ENCODE assay signal across 1 cellular context in the genomic region with DNA sequence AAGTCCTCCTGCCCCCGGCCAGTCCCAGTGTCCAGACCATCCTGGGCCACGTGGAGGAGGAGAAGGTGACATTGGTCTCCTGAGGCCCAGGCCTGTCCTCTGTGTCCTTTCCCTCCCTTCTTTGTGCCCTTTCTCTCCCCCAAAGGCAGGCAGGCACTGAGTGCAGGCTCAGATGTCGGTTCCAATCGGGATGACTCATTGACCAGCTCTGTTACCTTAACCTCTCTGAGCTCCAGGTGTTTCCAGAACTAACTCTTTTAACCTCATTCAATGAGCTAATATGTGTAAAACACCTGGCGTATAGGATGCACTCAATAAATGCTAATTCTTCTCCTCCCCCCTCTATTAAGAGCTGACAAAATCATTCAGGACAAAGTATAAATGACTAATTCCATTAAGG.
TF ChIP-seq lines count a peak whose summit lies in the region.

No MANE protein-coding gene starts in this region.

TF ChIP-seq in GM23338, 12 proteins besides CTCF, POLR2A, EP300 and RAD21 (continued from another document):
- TF ChIP-seq, protein P1, sequence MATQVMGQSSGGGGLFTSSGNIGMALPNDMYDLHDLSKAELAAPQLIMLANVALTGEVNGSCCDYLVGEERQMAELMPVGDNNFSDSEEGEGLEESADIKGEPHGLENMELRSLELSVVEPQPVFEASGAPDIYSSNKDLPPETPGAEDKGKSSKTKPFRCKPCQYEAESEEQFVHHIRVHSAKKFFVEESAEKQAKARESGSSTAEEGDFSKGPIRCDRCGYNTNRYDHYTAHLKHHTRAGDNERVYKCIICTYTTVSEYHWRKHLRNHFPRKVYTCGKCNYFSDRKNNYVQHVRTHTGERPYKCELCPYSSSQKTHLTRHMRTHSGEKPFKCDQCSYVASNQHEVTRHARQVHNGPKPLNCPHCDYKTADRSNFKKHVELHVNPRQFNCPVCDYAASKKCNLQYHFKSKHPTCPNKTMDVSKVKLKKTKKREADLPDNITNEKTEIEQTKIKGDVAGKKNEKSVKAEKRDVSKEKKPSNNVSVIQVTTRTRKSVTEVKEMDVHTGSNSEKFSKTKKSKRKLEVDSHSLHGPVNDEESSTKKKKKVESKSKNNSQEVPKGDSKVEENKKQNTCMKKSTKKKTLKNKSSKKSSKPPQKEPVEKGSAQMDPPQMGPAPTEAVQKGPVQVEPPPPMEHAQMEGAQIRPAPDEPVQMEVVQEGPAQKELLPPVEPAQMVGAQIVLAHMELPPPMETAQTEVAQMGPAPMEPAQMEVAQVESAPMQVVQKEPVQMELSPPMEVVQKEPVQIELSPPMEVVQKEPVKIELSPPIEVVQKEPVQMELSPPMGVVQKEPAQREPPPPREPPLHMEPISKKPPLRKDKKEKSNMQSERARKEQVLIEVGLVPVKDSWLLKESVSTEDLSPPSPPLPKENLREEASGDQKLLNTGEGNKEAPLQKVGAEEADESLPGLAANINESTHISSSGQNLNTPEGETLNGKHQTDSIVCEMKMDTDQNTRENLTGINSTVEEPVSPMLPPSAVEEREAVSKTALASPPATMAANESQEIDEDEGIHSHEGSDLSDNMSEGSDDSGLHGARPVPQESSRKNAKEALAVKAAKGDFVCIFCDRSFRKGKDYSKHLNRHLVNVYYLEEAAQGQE (IDR thresholded peaks at IDR 0.05; ENCODE audit: unreplicated experiment) = no peak
